9 cellular contexts compared by ENCODE assay signal in the genomic region with DNA sequence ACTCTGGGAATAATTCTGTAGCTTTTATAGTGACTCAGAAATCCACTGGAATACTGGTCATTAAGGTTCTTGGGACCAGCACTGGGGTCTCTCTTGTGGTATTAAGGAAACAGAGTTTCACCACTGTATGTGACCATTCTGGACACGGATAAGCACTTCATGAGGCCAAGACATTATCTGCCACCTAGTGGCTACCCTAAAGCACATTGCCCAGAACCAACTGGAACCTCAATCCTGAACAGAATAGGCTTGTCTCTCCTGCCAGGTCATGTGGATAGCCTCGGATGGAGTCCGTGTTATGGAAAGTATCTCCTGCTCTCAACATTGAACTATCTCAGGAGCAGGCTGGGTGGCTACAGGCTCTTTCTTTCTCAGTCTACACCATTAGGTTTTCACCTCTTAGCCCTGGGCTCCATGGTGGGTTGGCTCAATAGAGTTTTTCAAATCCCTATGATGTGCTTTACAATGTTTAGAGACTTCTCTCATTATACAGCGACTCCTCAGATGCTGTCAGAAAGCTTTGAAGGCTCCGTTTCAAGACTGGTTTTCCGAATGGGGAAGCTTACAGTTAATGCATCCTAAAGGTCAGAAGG.
DNase-seq lines count a peak whose midpoint lies in the region; ATAC-seq and TF ChIP-seq lines count a peak whose summit lies in the region.
"Had no signal": no experiment of that assay in that cellular context is flagged by ENCODE, and none has a peak within 500 bp of the region (broad histone marks: within the 10 kb centered on the region; RNA-seq: fewer than 3 reads in every experiment).

No MANE protein-coding gene starts in this region.

- TF ChIP-seq CTCF in GM10248 (IDR thresholded peaks at IDR 0.05; ENCODE audit: control extremely low read depth, extremely low read depth, low read depth, missing control alignments) (peak; percentile 32), KMS-11 (conservative IDR thresholded peaks at IDR 0.05; ENCODE audit: low read depth, low read length) (peak; percentile 38; the same call in 1 of the 2 replicates), mucosa of descending colon (IDR thresholded peaks at IDR 0.05) (peak; percentile 25)

- H2AFZ ChIP-seq in KMS-11 (ENCODE audit: low read depth), result no peak overlapping the region

- H3K4me1 Mint-ChIP-seq in naive thymus-derived CD8-positive, alpha-beta T cell, result no peaks in the 10 kb centered on the region

- H3K27me3 Mint-ChIP-seq in naive thymus-derived CD8-positive, alpha-beta T cell, result peaks cover 8 to 27% (median 13%) of the 10 kb centered on the region in 5 donors

- no peaks in the 10 kb centered on the region for H3K4me1 ChIP-seq in KMS-11 (ENCODE audit: low read depth, poor library complexity, severe bottlenecking)
- H3K4me1 ChIP-seq in mucosa of descending colon (ENCODE audit: low read depth), result no peaks in the 10 kb centered on the region
- H3K4me1 ChIP-seq: SJCRH30 had no signal

- no peaks in the 10 kb centered on the region for H4K20me1 ChIP-seq in KMS-11 (ENCODE audit: insufficient read depth)

- no peak overlapping the region for H3K4me2 ChIP-seq in KMS-11

- H3K36me3 ChIP-seq in KMS-11 (ENCODE audit: insufficient read depth) (no peaks in the 10 kb centered on the region), mucosa of descending colon (ENCODE audit: low read depth) (no peaks in the 10 kb centered on the region)
- H3K36me3 ChIP-seq: SJCRH30 had no signal

- H3K27me3 ChIP-seq in KMS-11 (ENCODE audit: insufficient read depth, low read depth), result no peaks in the 10 kb centered on the region
- H3K27me3 ChIP-seq: SJCRH30 had no signal

- H3K9me3 Mint-ChIP-seq in naive thymus-derived CD8-positive, alpha-beta T cell, result peaks cover 0 to 2% (median 0%) of the 10 kb centered on the region in 9 donors

- intact Hi-C loops in mucosa of descending colon (cut with DNase I, micrococcal nuclease), result loop anchor here in 1 of 2 donors (5.0 kb wide), 1 partner anchor 129 kb away; no protein-coding TSS in a partner anchor

- no peak overlapping the region for H3K27ac Mint-ChIP-seq in naive thymus-derived CD8-positive, alpha-beta T cell

- H3K4me3 Mint-ChIP-seq in naive thymus-derived CD8-positive, alpha-beta T cell, result no peak overlapping the region

- no peak overlapping the region for H3K4me3 ChIP-seq in KMS-11 (IDR thresholded peaks at IDR 0.05; ENCODE audit: insufficient read depth, low read depth, low read length)
- no peak overlapping the region for H3K4me3 ChIP-seq in mucosa of descending colon
- H3K4me3 ChIP-seq: SJCRH30 had no signal

- no peaks in the 10 kb centered on the region for H3K79me2 ChIP-seq in KMS-11 (ENCODE audit: insufficient read depth, low read depth)

- peak; percentile 21 for DNase-seq in GM10248 (ENCODE audit: extremely low spot score)
- peak; percentile 48 for DNase-seq in cerebellum (ENCODE audit: low spot score)
- peak in 1 of 3 donors; percentile 18 for DNase-seq in mucosa of descending colon
- no peak for DNase-seq in effector CD8-positive, alpha-beta T cell (lab: John Stamatoyannopoulos, UW)
- no peak for DNase-seq in naive thymus-derived CD8-positive, alpha-beta T cell
- DNase-seq in CD1c-positive myeloid dendritic cell (ENCODE audit: extremely low spot score), result no peak

- no peaks in the 10 kb centered on the region for H3K9me3 ChIP-seq in mucosa of descending colon
- H3K9me3 ChIP-seq: SJCRH30 had no signal

- no peaks in the 10 kb centered on the region for H3K36me3 Mint-ChIP-seq in naive thymus-derived CD8-positive, alpha-beta T cell

- POLR2A ChIA-PET in GM10248 (lab: Yijun Ruan, JAX), result no interaction called here
- POLR2A ChIA-PET in naive thymus-derived CD8-positive, alpha-beta T cell (lab: Charles Lee), result no interaction called here

- H3K9ac ChIP-seq in KMS-11, result no peak overlapping the region

- CTCF ChIA-PET in GM10248 (lab: Yijun Ruan, JAX), result interaction anchor here (0.9 to 2.9 kb wide), 3 partner anchors 10 to 128 kb away, joined by 3 to 21 read pairs (median 4); no protein-coding TSS in a partner anchor

- ATAC-seq in mucosa of descending colon (peak; percentile 61), HG03457 (IDR thresholded peaks at IDR 0.05; ENCODE audit: unreplicated experiment) (no peak)
- ATAC-seq in naive thymus-derived CD8-positive, alpha-beta T cell, result no peak

- no peak overlapping the region for H3K27ac ChIP-seq in KMS-11
- H3K27ac ChIP-seq: SJCRH30 had no signal

Comparison
In these comparisons a context has a peak if more than half of its experiments do, and no peak if none do; other contexts are left out.
1. DNase-seq: peak in GM10248 (single experiment) and cerebellum (single experiment); none in effector CD8-positive, alpha-beta T cell (single experiment), naive thymus-derived CD8-positive, alpha-beta T cell (0 of 10) and CD1c-positive myeloid dendritic cell (single experiment).
2. Peak in every context shown above with its lines, with median percentiles within 50 percentile points of each other: CTCF ChIP-seq.